Comparison of ENCODE assay signal across 14 cellular contexts in the genomic region with DNA sequence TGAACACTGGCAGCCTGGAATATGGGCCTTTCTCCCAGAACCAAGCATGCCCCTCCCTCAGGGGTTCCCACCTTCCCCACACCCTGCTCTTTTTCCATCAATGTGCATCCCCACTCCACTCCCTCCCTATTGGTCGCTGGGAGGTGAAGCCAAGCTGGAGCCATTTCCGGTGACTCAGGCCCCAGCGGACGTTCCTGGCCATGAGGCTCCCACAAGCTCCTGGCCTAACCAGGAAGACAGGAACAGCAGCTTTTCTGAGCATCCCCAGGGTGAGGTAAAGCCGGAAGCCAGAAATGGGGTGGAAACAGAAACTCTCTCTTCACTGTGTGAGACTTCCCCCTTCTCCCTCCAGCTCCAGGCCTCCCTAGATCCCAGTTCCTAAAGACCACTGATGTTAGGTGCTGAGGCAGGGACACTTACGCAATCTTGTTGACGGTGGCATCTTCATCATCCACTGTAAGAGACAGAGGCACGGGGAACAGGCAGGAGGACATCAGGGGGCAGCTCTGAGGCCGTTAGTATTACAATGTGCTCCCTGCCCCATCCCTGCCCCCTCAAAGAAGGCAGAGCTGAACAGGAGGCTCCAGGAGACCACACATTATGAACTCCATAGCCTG. TPM values are rescaled to one million over a fixed set of nuclear protein-coding genes. Genes with fewer than 3 reads are reported as not detected.
DNase-seq lines count a peak whose midpoint lies in the region; ATAC-seq and TF ChIP-seq lines count a peak whose summit lies in the region.
"Had no signal": no experiment of that assay in that cellular context is flagged by ENCODE, and none has a peak within 500 bp of the region (broad histone marks: within the 10 kb centered on the region; RNA-seq: fewer than 3 reads in every experiment).

No MANE protein-coding gene starts in this region.

- no peak for ATAC-seq in HG03439 (IDR thresholded peaks at IDR 0.05; ENCODE audit: unreplicated experiment)
- ATAC-seq in GM18873 (IDR thresholded peaks at IDR 0.05; ENCODE audit: low FRiP score, unreplicated experiment): no peak
- ATAC-seq: activated CD8-positive, alpha-beta memory T cell treated with anti-CD3 and anti-CD28 coated beads, Interleukin-2, amount 10 ng/mL, durations not matched to agents 7 days and 5 days had no signal

- no peak overlapping the region for H2BK120ac ChIP-seq in mesenchymal stem cell (ENCODE audit: low read depth, low read length)

- no peak overlapping the region for H3K14ac ChIP-seq in mesenchymal stem cell (ENCODE audit: low read length in 2 of 2)

- no peak overlapping the region for H3K27ac ChIP-seq in mesenchymal stem cell (ENCODE audit: low read length, poor library complexity, severe bottlenecking)

- peaks cover 55% of the 10 kb centered on the region for H3K79me1 ChIP-seq in mesenchymal stem cell (replicated peaks; ENCODE audit: low read length, poor library complexity, severe bottlenecking)

- H3K27me3 Mint-ChIP-seq in CD14-positive monocyte (ENCODE audit: low read depth in 3 of 3): peaks cover 0 to 1% (median 0%) of the 10 kb centered on the region in 3 donors
- H3K27me3 Mint-ChIP-seq: activated B cell treated with CpG ODN at 0.5 μM for 24 hours; activated CD8-positive, alpha-beta memory T cell treated with anti-CD3 and anti-CD28 coated beads, Interleukin-2, amount 10 ng/mL, durations not matched to agents 7 days and 5 days; activated naive CD8-positive, alpha-beta T cell treated with anti-CD3 and anti-CD28 coated beads for 36 hours had no signal

- H3K36me3 ChIP-seq in mesenchymal stem cell (ENCODE audit: control insufficient read depth in 1 of 2, insufficient read depth in 2 of 2, low read depth in 1 of 2, low read length in 2 of 2): peaks cover 59 to 60% of the 10 kb centered on the region in 2 experiments

- H3K9ac ChIP-seq in mesenchymal stem cell (ENCODE audit: low read length): peak overlapping the region; percentile 64

- H3K27ac Mint-ChIP-seq in CD14-positive monocyte: peak overlapping the region; percentile 30 to 87 (median 74)
- H3K27ac Mint-ChIP-seq: activated B cell treated with CpG ODN at 0.5 μM for 24 hours; activated CD8-positive, alpha-beta memory T cell treated with anti-CD3 and anti-CD28 coated beads, Interleukin-2, amount 10 ng/mL, durations not matched to agents 7 days and 5 days; activated naive CD8-positive, alpha-beta T cell treated with anti-CD3 and anti-CD28 coated beads for 36 hours had no signal

- no peaks in the 10 kb centered on the region for H3K9me3 ChIP-seq in mesenchymal stem cell (ENCODE audit: control insufficient read depth, low read length)

- peaks cover 52 to 55% of the 10 kb centered on the region in 2 donors for H3K36me3 Mint-ChIP-seq in CD14-positive monocyte
- H3K36me3 Mint-ChIP-seq: activated naive CD8-positive, alpha-beta T cell treated with anti-CD3 and anti-CD28 coated beads for 36 hours had no signal

- no peak overlapping the region for H4K8ac ChIP-seq in mesenchymal stem cell (ENCODE audit: low read length)

- H3K4me1 Mint-ChIP-seq in CD14-positive monocyte: peaks cover 58% of the 10 kb centered on the region

- H4K91ac ChIP-seq in mesenchymal stem cell (ENCODE audit: low read length): no peak overlapping the region

- no peak overlapping the region for H2BK15ac ChIP-seq in mesenchymal stem cell (ENCODE audit: low read depth, poor library complexity, severe bottlenecking)

- H2BK12ac ChIP-seq in mesenchymal stem cell (ENCODE audit: low read length in 2 of 2): peak overlapping the region in 1 of 2 experiments; percentile 26

- TF ChIP-seq CTCF in CD14-positive monocyte (IDR thresholded peaks at IDR 0.05): no peak

- 77% methylated on average over 9 of the region's 9 CpGs for WGBS in mesenchymal stem cell

- no peak overlapping the region for H3K4me2 ChIP-seq in mesenchymal stem cell (ENCODE audit: low read length, poor library complexity, severe bottlenecking)

- H2AFZ ChIP-seq in mesenchymal stem cell (ENCODE audit: low read depth, low read length): no peak overlapping the region

- peaks cover 13% of the 10 kb centered on the region for H3K4me1 ChIP-seq in mesenchymal stem cell (ENCODE audit: control insufficient read depth, insufficient read depth, low read depth, low read length)

- no peak for DNase-seq in CD14-positive monocyte (ENCODE audit: low spot score)
- peak; percentile 77 for DNase-seq in MV-4-11 (lab: John Stamatoyannopoulos, UW)
- DNase-seq in dermis microvascular lymphatic vessel endothelial cell (ENCODE audit: low read depth in 2 of 2): peak; percentile 55 to 83
- DNase-seq in mesenchymal stem cell: no peak
- DNase-seq in hippocampal formation (lab: John Stamatoyannopoulos, UW): no peak
- no peak for DNase-seq in NCI-H146 (lab: John Stamatoyannopoulos, UW)
- DNase-seq: activated B cell treated with CpG ODN at 0.5 μM for 24 hours; activated CD8-positive, alpha-beta memory T cell treated with anti-CD3 and anti-CD28 coated beads, Interleukin-2, amount 10 ng/mL, durations not matched to agents 7 days and 5 days; activated naive CD8-positive, alpha-beta T cell treated with anti-CD3 and anti-CD28 coated beads for 36 hours; DMS153; NCI-H1048; OCI-M1 had no signal

- no peak overlapping the region for H2AK5ac ChIP-seq in mesenchymal stem cell (ENCODE audit: low read length, severe bottlenecking)

- H3K18ac ChIP-seq in mesenchymal stem cell (ENCODE audit: low read depth in 1 of 2, low read length in 2 of 2): no peak overlapping the region

- peak overlapping the region in 1 of 2 donors; percentile 55 for H3K4me3 Mint-ChIP-seq in CD14-positive monocyte
- H3K4me3 Mint-ChIP-seq: activated B cell treated with CpG ODN at 0.5 μM for 24 hours; activated CD8-positive, alpha-beta memory T cell treated with anti-CD3 and anti-CD28 coated beads, Interleukin-2, amount 10 ng/mL, durations not matched to agents 7 days and 5 days; activated naive CD8-positive, alpha-beta T cell treated with anti-CD3 and anti-CD28 coated beads for 36 hours had no signal

- intact Hi-C loops in CD14-positive monocyte (cut with micrococcal nuclease): no loop called here

- H3K9me3 Mint-ChIP-seq in CD14-positive monocyte: no peaks in the 10 kb centered on the region
- H3K9me3 Mint-ChIP-seq: activated B cell treated with CpG ODN at 0.5 μM for 24 hours; activated naive CD8-positive, alpha-beta T cell treated with anti-CD3 and anti-CD28 coated beads for 36 hours had no signal

- no peak overlapping the region for H3K4ac ChIP-seq in mesenchymal stem cell (ENCODE audit: low read depth in 1 of 2, low read length in 2 of 2)

- H3K23ac ChIP-seq in mesenchymal stem cell (ENCODE audit: low read length in 2 of 2): no peak overlapping the region

- H2BK5ac ChIP-seq in mesenchymal stem cell (ENCODE audit: low read depth, low read length, poor library complexity, severe bottlenecking): no peak overlapping the region

- peak overlapping the region in 1 of 2 experiments; percentile 35 for H3K4me3 ChIP-seq in mesenchymal stem cell (ENCODE audit: insufficient read depth in 1 of 2, low read depth in 1 of 2, low read length in 2 of 2)

- no peaks in the 10 kb centered on the region for H3K27me3 ChIP-seq in mesenchymal stem cell (ENCODE audit: control insufficient read depth in 1 of 2, insufficient read depth in 1 of 2, low read length in 2 of 2)

RNA-seq across cellular contexts. Expression of a gene that starts 5.0 kb away (rescaled TPM):
- polyA plus RNA-seq in CD14-positive monocyte: 10 to 100 TPM; 22.0 to 25.9 TPM
- 79.7 and 97.0 TPM in 2 replicates for total RNA-seq in dermis microvascular lymphatic vessel endothelial cell
- 33.9 TPM for polyA plus RNA-seq in mesenchymal stem cell (2013, experiment 1 of 2)
- polyA plus RNA-seq in mesenchymal stem cell (2013, experiment 2 of 2): 30.6 TPM

RNA-seq across cellular contexts. Expression of a gene that starts 11.0 kb away (rescaled TPM):
- polyA plus RNA-seq in CD14-positive monocyte: not detected
- total RNA-seq in dermis microvascular lymphatic vessel endothelial cell: 0.25 and 0.39 TPM in 2 replicates
- 0.03 TPM for polyA plus RNA-seq in mesenchymal stem cell (2013, experiment 1 of 2)
- not detected for polyA plus RNA-seq in mesenchymal stem cell (2013, experiment 2 of 2)
- total RNA-seq: activated naive CD8-positive, alpha-beta T cell treated with anti-CD3 and anti-CD28 coated beads for 36 hours had no signal

RNA-seq across cellular contexts. Expression of a gene that starts 25.6 kb away (rescaled TPM):
- polyA plus RNA-seq in CD14-positive monocyte: 100 to 1,000 TPM; 481 to 538 TPM
- total RNA-seq in dermis microvascular lymphatic vessel endothelial cell: 914 and 1,463 TPM in 2 replicates
- 901 TPM for polyA plus RNA-seq in mesenchymal stem cell (2013, experiment 1 of 2)
- 900 TPM for polyA plus RNA-seq in mesenchymal stem cell (2013, experiment 2 of 2)

RNA-seq across cellular contexts. Expression of a gene that starts 35.8 kb away (rescaled TPM):
- under 1 TPM; 0.17 to 0.50 TPM for polyA plus RNA-seq in CD14-positive monocyte
- total RNA-seq in dermis microvascular lymphatic vessel endothelial cell: 1.9 and 2.2 TPM in 2 replicates
- polyA plus RNA-seq in mesenchymal stem cell (2013, experiment 1 of 2): 0.83 TPM
- 0.86 TPM for polyA plus RNA-seq in mesenchymal stem cell (2013, experiment 2 of 2)

RNA-seq across cellular contexts. Expression of a gene that starts 45.0 kb away (rescaled TPM):
- 1 to 10 TPM; 1.2 to 2.7 TPM for polyA plus RNA-seq in CD14-positive monocyte
- 20.0 and 34.0 TPM in 2 replicates for total RNA-seq in dermis microvascular lymphatic vessel endothelial cell
- 14.1 TPM for polyA plus RNA-seq in mesenchymal stem cell (2013, experiment 1 of 2)
- polyA plus RNA-seq in mesenchymal stem cell (2013, experiment 2 of 2): 11.6 TPM

Comparison
In these comparisons a context has a peak if more than half of its experiments do, and no peak if none do; other contexts are left out.
1. DNase-seq: peak in MV-4-11 (single experiment) and dermis microvascular lymphatic vessel endothelial cell (2 of 2); none in CD14-positive monocyte (single experiment), mesenchymal stem cell (single experiment), hippocampal formation (0 of 2) and NCI-H146 (single experiment).